ENCODE assay signal across 12 cellular contexts in the genomic region with DNA sequence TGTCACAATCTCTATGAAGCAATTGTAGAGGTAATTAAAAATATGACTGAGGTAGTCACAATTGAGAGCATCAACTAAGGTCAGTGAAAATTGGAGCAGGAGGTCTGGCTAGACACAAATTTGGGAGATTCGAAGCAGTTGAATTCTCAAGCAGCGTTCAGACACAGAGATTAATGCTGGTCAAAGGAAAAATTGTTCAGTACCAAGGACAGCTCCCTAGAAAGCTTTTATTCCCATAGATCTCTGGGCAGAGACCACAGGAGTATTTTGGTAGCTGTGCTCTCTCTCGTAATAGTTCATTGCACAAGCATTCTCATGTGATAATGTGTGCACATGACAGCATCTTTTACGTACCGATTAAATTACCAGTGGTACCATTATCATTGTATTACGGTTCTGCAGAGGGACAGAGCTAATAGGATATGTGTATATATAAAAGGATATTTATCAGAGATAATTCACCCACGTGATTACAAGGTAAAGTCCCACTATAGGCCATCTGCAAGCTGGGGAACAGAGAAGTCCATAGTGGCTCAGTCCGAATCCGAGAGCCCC.
A peak's percentile ranks its signal among the peaks of the same experiment; 100 is the strongest.
DNase-seq lines count a peak whose midpoint lies in the region; ATAC-seq and TF ChIP-seq lines count a peak whose summit lies in the region.
"Had no signal": no experiment of that assay in that cellular context is flagged by ENCODE, and none has a peak within 500 bp of the region (broad histone marks: within the 10 kb centered on the region; RNA-seq: fewer than 3 reads in every experiment).

No MANE protein-coding gene starts in this region.

- ATAC-seq in IMR-90 (ENCODE audit: low read depth), result peak; percentile 68
- ATAC-seq: activated CD4-positive, CD25-positive, alpha-beta regulatory T cell treated with anti-CD3 and anti-CD28 coated beads, Interleukin-2, amount 50 U/mL, for 24 hours; Panc1; right cardiac atrium had no signal

- no peak overlapping the region for H3K27ac ChIP-seq in IMR-90 (ENCODE audit: insufficient read depth, low read length)
- no peak overlapping the region for H3K27ac ChIP-seq in hepatocyte
- no peak overlapping the region for H3K27ac ChIP-seq in esophagus squamous epithelium
- no peak overlapping the region for H3K27ac ChIP-seq in prostate gland

- DNase-seq in AG08395 (ENCODE audit: low spot score) (peak; percentile 43), IMR-90 (peak; percentile 47), adipocyte (ENCODE audit: low read depth) (peak; percentile 68), hepatocyte (ENCODE audit: low spot score) (peak; percentile 71), esophagus squamous epithelium (lab: John Stamatoyannopoulos, UW) (no peak), prostate gland (ENCODE audit: low spot score) (no peak), GM20000 (ENCODE audit: low spot score) (no peak)
- DNase-seq in activated T-helper 1 cell treated with anti-CD3 and anti-CD28 coated beads, Interleukin-12 subunit alpha, Interleukin-12 subunit beta, Interleukin-2, Interleukin-4 antibody, amounts not matched to agents 30 ng/mL and 10 ng/mL and 1 ng/mL, durations not matched to agents 14 hours and 24 hours and 36 hours (ENCODE audit: low spot score), result no peak
- DNase-seq: NCI-H1048, right cardiac atrium had no signal

- dilution Hi-C loops in IMR-90 (cut with HindIII; ENCODE audit: low sequenced_read_pairs, unreplicated experiment), result no loop called here

- H3K79me1 ChIP-seq in IMR-90 (ENCODE audit: low read depth in 1 of 2, low read length in 2 of 2), result no peaks in the 10 kb centered on the region

- no peaks in the 10 kb centered on the region for H3K36me3 Mint-ChIP-seq in activated T-helper 1 cell treated with anti-CD3 and anti-CD28 coated beads, Interleukin-12 subunit alpha, Interleukin-12 subunit beta, Interleukin-2, Interleukin-4 antibody, amounts not matched to agents 30 ng/mL and 10 ng/mL and 1 ng/mL, durations not matched to agents 14 hours and 24 hours and 36 hours (ENCODE audit: low read depth)

- H3K9me1 ChIP-seq in IMR-90 (ENCODE audit: insufficient read depth, low read length), result no peaks in the 10 kb centered on the region

- H2BK120ac ChIP-seq in IMR-90 (ENCODE audit: low read depth, low read length), result no peak overlapping the region

- intact Hi-C loops in IMR-90 (cut with micrococcal nuclease) (no loop called here), esophagus squamous epithelium (cut with DNase I) (no loop called here), prostate gland (cut with DNase I) (no loop called here)
- intact Hi-C loops in activated T-helper 1 cell treated with anti-CD3 and anti-CD28 coated beads, Interleukin-12 subunit alpha, Interleukin-12 subunit beta, Interleukin-2, Interleukin-4 antibody, amounts not matched to agents 30 ng/mL and 10 ng/mL and 1 ng/mL, durations not matched to agents 14 hours and 24 hours and 36 hours (cut with micrococcal nuclease), result no loop called here

- no peak overlapping the region for H3K27ac Mint-ChIP-seq in activated T-helper 1 cell treated with anti-CD3 and anti-CD28 coated beads, Interleukin-12 subunit alpha, Interleukin-12 subunit beta, Interleukin-2, Interleukin-4 antibody, amounts not matched to agents 30 ng/mL and 10 ng/mL and 1 ng/mL, durations not matched to agents 14 hours and 24 hours and 36 hours

- no peak overlapping the region for H3K4me3 ChIP-seq in IMR-90 (ENCODE audit: insufficient read depth, low read depth, low read length)
- no peak overlapping the region for H3K4me3 ChIP-seq in adipocyte (ENCODE audit: low read length)
- no peak overlapping the region for H3K4me3 ChIP-seq in hepatocyte
- H3K4me3 ChIP-seq in esophagus squamous epithelium, result no peak overlapping the region
- no peak overlapping the region for H3K4me3 ChIP-seq in prostate gland

- H3K27me3 Mint-ChIP-seq in activated T-helper 1 cell treated with anti-CD3 and anti-CD28 coated beads, Interleukin-12 subunit alpha, Interleukin-12 subunit beta, Interleukin-2, Interleukin-4 antibody, amounts not matched to agents 30 ng/mL and 10 ng/mL and 1 ng/mL, durations not matched to agents 14 hours and 24 hours and 36 hours (ENCODE audit: insufficient read depth), result no peaks in the 10 kb centered on the region

- H3K9ac ChIP-seq in IMR-90 (ENCODE audit: low read depth, low read length) (no peak overlapping the region), adipocyte (ENCODE audit: low read length) (no peak overlapping the region)

- H2AK9ac ChIP-seq in IMR-90 (replicated peaks; ENCODE audit: low read depth, low read length, poor library complexity), result no peak overlapping the region

- no peak overlapping the region for H3K4me3 Mint-ChIP-seq in activated T-helper 1 cell treated with anti-CD3 and anti-CD28 coated beads, Interleukin-12 subunit alpha, Interleukin-12 subunit beta, Interleukin-2, Interleukin-4 antibody, amounts not matched to agents 30 ng/mL and 10 ng/mL and 1 ng/mL, durations not matched to agents 14 hours and 24 hours and 36 hours

- H3K27me3 ChIP-seq in IMR-90 (ENCODE audit: control insufficient read depth, insufficient read depth, low read length) (no peaks in the 10 kb centered on the region), adipocyte (replicated peaks; ENCODE audit: control insufficient read depth, insufficient read depth, low read length) (no peaks in the 10 kb centered on the region), hepatocyte (peaks cover 4% of the 10 kb centered on the region), esophagus squamous epithelium (no peaks in the 10 kb centered on the region), prostate gland (replicated peaks; ENCODE audit: insufficient read depth) (no peaks in the 10 kb centered on the region)

- H3K14ac ChIP-seq in IMR-90 (replicated peaks; ENCODE audit: low read depth, low read length), result no peak overlapping the region

- no peak overlapping the region for H2BK15ac ChIP-seq in IMR-90 (ENCODE audit: low read depth, low read length)

- CTCF ChIA-PET in IMR-90 (lab: Yijun Ruan, JAX), result interaction anchor here (1.0 to 1.2 kb wide), 2 partner anchors 17 to 18 kb away, joined by 3 to 4 read pairs; no protein-coding TSS in a partner anchor

- no peaks in the 10 kb centered on the region for H3K9me3 Mint-ChIP-seq in activated T-helper 1 cell treated with anti-CD3 and anti-CD28 coated beads, Interleukin-12 subunit alpha, Interleukin-12 subunit beta, Interleukin-2, Interleukin-4 antibody, amounts not matched to agents 30 ng/mL and 10 ng/mL and 1 ng/mL, durations not matched to agents 14 hours and 24 hours and 36 hours

- in situ Hi-C loops in IMR-90 (cut with MboI; ENCODE audit: low sequenced_read_pairs), result no loop called here

- H4K5ac ChIP-seq in IMR-90 (ENCODE audit: low read depth, low read length), result no peak overlapping the region

- H3K36me3 ChIP-seq in IMR-90 (ENCODE audit: control insufficient read depth, insufficient read depth, low read length) (no peaks in the 10 kb centered on the region), adipocyte (ENCODE audit: control insufficient read depth, insufficient read depth, low read length, severe bottlenecking) (no peaks in the 10 kb centered on the region), hepatocyte (replicated peaks; ENCODE audit: insufficient read depth, low read depth) (no peaks in the 10 kb centered on the region), esophagus squamous epithelium (no peaks in the 10 kb centered on the region), prostate gland (no peaks in the 10 kb centered on the region)

- H3K4ac ChIP-seq in IMR-90 (ENCODE audit: low read depth, low read length), result no peak overlapping the region

- POLR2A ChIA-PET in IMR-90 (lab: Charles Lee; ENCODE audit: unreplicated experiment), result no interaction called here

- WGBS in IMR-90 (ENCODE audit: extremely low coverage in 2 of 2, insufficient read length in 1 of 2), 2 experiments, result 40% methylated on average over 1 of the region's 9 CpGs; no CpG with 5 or more reads in 1 of the 2 experiments
- WGBS in hepatocyte (ENCODE audit: low lambda C conversion rate, missing lambda C conversion rate), result 75% methylated on average over 9 of the region's 9 CpGs
- WGBS in esophagus squamous epithelium, 2 donors, result 71 to 74% methylated on average over 8 to 9 of the region's 9 CpGs
- WGBS in prostate gland, result 73% methylated on average over 9 of the region's 9 CpGs

- TF ChIP-seq CTCF in IMR-90 (conservative IDR thresholded peaks at IDR 0.05; ENCODE audit: low read depth, low read length) (no peak), hepatocyte (IDR thresholded peaks at IDR 0.05; ENCODE audit: poor library complexity) (no peak), esophagus squamous epithelium (IDR thresholded peaks at IDR 0.05) (no peak), prostate gland (IDR thresholded peaks at IDR 0.05) (no peak), GM20000 (IDR thresholded peaks at IDR 0.05; ENCODE audit: extremely low read depth, missing control alignments) (no peak)

- no peaks in the 10 kb centered on the region for H3K4me1 Mint-ChIP-seq in activated T-helper 1 cell treated with anti-CD3 and anti-CD28 coated beads, Interleukin-12 subunit alpha, Interleukin-12 subunit beta, Interleukin-2, Interleukin-4 antibody, amounts not matched to agents 30 ng/mL and 10 ng/mL and 1 ng/mL, durations not matched to agents 14 hours and 24 hours and 36 hours (ENCODE audit: low read depth)

- no peaks in the 10 kb centered on the region for H3K4me1 ChIP-seq in IMR-90 (ENCODE audit: control insufficient read depth, insufficient read depth, low read length)
- no peaks in the 10 kb centered on the region for H3K4me1 ChIP-seq in adipocyte (ENCODE audit: control insufficient read depth, insufficient read depth, low read length)
- H3K4me1 ChIP-seq in hepatocyte (ENCODE audit: insufficient read depth), result no peaks in the 10 kb centered on the region
- no peaks in the 10 kb centered on the region for H3K4me1 ChIP-seq in esophagus squamous epithelium
- H3K4me1 ChIP-seq in prostate gland (replicated peaks), result no peaks in the 10 kb centered on the region

- no peak overlapping the region for H3K18ac ChIP-seq in IMR-90 (ENCODE audit: low read depth, low read length)

- H4K20me1 ChIP-seq in IMR-90 (ENCODE audit: insufficient read depth, low read length), result no peaks in the 10 kb centered on the region
- no peaks in the 10 kb centered on the region for H4K20me1 ChIP-seq in hepatocyte (ENCODE audit: insufficient read depth, poor library complexity, severe bottlenecking)

- H4K8ac ChIP-seq in IMR-90 (ENCODE audit: low read depth in 2 of 2, low read length in 2 of 2), result no peak overlapping the region

- no peaks in the 10 kb centered on the region for H3K79me2 ChIP-seq in hepatocyte

- no peak overlapping the region for H4K91ac ChIP-seq in IMR-90 (ENCODE audit: insufficient read depth, low read depth, low read length)

- H3K4me2 ChIP-seq in IMR-90 (ENCODE audit: low read depth, low read length) (no peak overlapping the region), hepatocyte (no peak overlapping the region)

- H2AK5ac ChIP-seq in IMR-90 (ENCODE audit: low read depth, low read length), result no peak overlapping the region

- no peaks in the 10 kb centered on the region for H3K9me2 ChIP-seq in hepatocyte (replicated peaks; ENCODE audit: insufficient read depth)

- TF ChIP-seq POLR2A in IMR-90 (IDR thresholded peaks at IDR 0.05; ENCODE audit: low read depth, low read length), result no peak
- no peak for TF ChIP-seq POLR2A in esophagus squamous epithelium (IDR thresholded peaks at IDR 0.05)
- no peak for TF ChIP-seq POLR2A in prostate gland (IDR thresholded peaks at IDR 0.05)

- no peak overlapping the region for H2AFZ ChIP-seq in IMR-90 (replicated peaks; ENCODE audit: low read length, poor library complexity)
- no peak overlapping the region for H2AFZ ChIP-seq in hepatocyte

- H3K9me3 ChIP-seq in IMR-90 (ENCODE audit: control insufficient read depth, insufficient read depth, low read length) (no peaks in the 10 kb centered on the region), adipocyte (ENCODE audit: control insufficient read depth, low read length) (no peaks in the 10 kb centered on the region), hepatocyte (ENCODE audit: low read depth) (no peaks in the 10 kb centered on the region), esophagus squamous epithelium (no peaks in the 10 kb centered on the region), prostate gland (no peaks in the 10 kb centered on the region)

- no peak overlapping the region for H2BK20ac ChIP-seq in IMR-90 (ENCODE audit: low read depth, low read length)

- no TSS peak for BruUV-seq in IMR-90 (replicated peaks; lab: Mats Ljungman, UMichigan)

- no peak overlapping the region for H3K56ac ChIP-seq in IMR-90 (ENCODE audit: extremely low read depth, insufficient read depth, low read length)

- no peak for TF ChIP-seq RAD21 in IMR-90 (IDR thresholded peaks at IDR 0.05; ENCODE audit: low read length)

- no peak overlapping the region for H3K23ac ChIP-seq in IMR-90 (ENCODE audit: low read depth, low read length)

- H2BK5ac ChIP-seq in IMR-90 (ENCODE audit: low read depth, low read length, poor library complexity, severe bottlenecking), result no peak overlapping the region

Comparison
In these comparisons a context has a peak if more than half of its experiments do, and no peak if none do; other contexts are left out.
1. DNase-seq: peak in AG08395 (single experiment), IMR-90 (single experiment), adipocyte (single experiment) and hepatocyte (single experiment); none in esophagus squamous epithelium (single experiment), prostate gland (single experiment), GM20000 (single experiment) and activated T-helper 1 cell treated with anti-CD3 and anti-CD28 coated beads, Interleukin-12 subunit alpha, Interleukin-12 subunit beta, Interleukin-2, Interleukin-4 antibody, amounts not matched to agents 30 ng/mL and 10 ng/mL and 1 ng/mL, durations not matched to agents 14 hours and 24 hours and 36 hours (single experiment).